In genomic region chr11:518463-519202, GRCh38 we compare ENCODE assay signal across 8 cellular contexts. TPM values are rescaled to one million over a fixed set of nuclear protein-coding genes. Genes with fewer than 3 reads are reported as not detected.
DNase-seq lines count a peak whose midpoint lies in the region; ATAC-seq and TF ChIP-seq lines count a peak whose summit lies in the region.

No MANE protein-coding gene starts in this region.

- H3K27ac ChIP-seq in smooth muscle cell (ENCODE audit: low read depth): peak overlapping the region; percentile 79

- ATAC-seq in HG03095 (IDR thresholded peaks at IDR 0.05; ENCODE audit: unreplicated experiment) (peak; percentile 74), SK-N-SH treated with all-trans-retinoic acid at 6 μM for 48 hours (peak; percentile 94)

- WGBS in smooth muscle cell (ENCODE audit: low lambda C conversion rate): 17% methylated on average over 57 of the region's 74 CpGs

- no peaks in the 10 kb centered on the region for H3K36me3 ChIP-seq in smooth muscle cell (ENCODE audit: low read depth)

- no peaks in the 10 kb centered on the region for H4K20me1 ChIP-seq in smooth muscle cell (ENCODE audit: low read depth)

- H3K4me3 ChIP-seq in astrocyte of the spinal cord (ENCODE audit: low read depth, low read length): peak overlapping the region; percentile 15
- H3K4me3 ChIP-seq in smooth muscle cell: peak overlapping the region; percentile 14

- no peak overlapping the region for H2AFZ ChIP-seq in smooth muscle cell (ENCODE audit: low read depth)

- H3K9ac ChIP-seq in smooth muscle cell (ENCODE audit: low read depth): no peak overlapping the region

- DNase-seq in NCI-H146 (lab: John Stamatoyannopoulos, UW): peak; percentile 28
- DNase-seq in NCI-H146 treated with DMSO at 0.1 percent for 48 hours (lab: John Stamatoyannopoulos, UW; ENCODE audit: unreplicated experiment): no peak
- peak; percentile 93 for DNase-seq in astrocyte of the spinal cord (ENCODE audit: low read depth, low spot score)
- DNase-seq in iPS-NIHi11 (ENCODE audit: low spot score): peak; percentile 96
- DNase-seq in smooth muscle cell (lab: John Stamatoyannopoulos, UW; ENCODE audit: unreplicated experiment): no peak
- no peak for DNase-seq in DMS79 treated with DMSO at 0.1 percent for 48 hours (lab: John Stamatoyannopoulos, UW)

- peaks cover 4% of the 10 kb centered on the region for H3F3A ChIP-seq in smooth muscle cell (ENCODE audit: low read depth)

- no peaks in the 10 kb centered on the region for H3K4me1 ChIP-seq in smooth muscle cell (ENCODE audit: low read depth)

- TF ChIP-seq CTCF in astrocyte of the spinal cord (IDR thresholded peaks at IDR 0.05; ENCODE audit: low read depth, low read length): peak; percentile 72
- peak; percentile 100 for TF ChIP-seq CTCF in smooth muscle cell (IDR thresholded peaks at IDR 0.05; ENCODE audit: borderline replicate concordance, insufficient read depth, poor library complexity, severe bottlenecking)

- peak overlapping the region; percentile 62 for H3K4me2 ChIP-seq in smooth muscle cell

- H3K79me2 ChIP-seq in smooth muscle cell (ENCODE audit: low read depth): no peaks in the 10 kb centered on the region

- in situ Hi-C loops in astrocyte of the spinal cord (cut with HindIII; ENCODE audit: low sequenced_read_pairs): no loop called here

- H3K9me3 ChIP-seq in smooth muscle cell (replicated peaks; ENCODE audit: low read depth): no peaks in the 10 kb centered on the region

- H3K27me3 ChIP-seq in smooth muscle cell (ENCODE audit: low read depth): no peaks in the 10 kb centered on the region

TF ChIP-seq in SK-N-SH treated with all-trans-retinoic acid at 6 μM for 48 hours, 23 proteins besides CTCF, POLR2A, EP300 and RAD21:
- peak; percentile 56 for TF ChIP-seq ZC3H10 (CRISPR knock-in tag; IDR thresholded peaks at IDR 0.05)
- no peak for TF ChIP-seq TCF4 (CRISPR knock-in tag; IDR thresholded peaks at IDR 0.05; ENCODE audit: borderline replicate concordance)
- 0 out of 2 replicates have a peak, but pooled peaks have one; percentile 49 for TF ChIP-seq ZFP3 (CRISPR knock-in tag; IDR thresholded peaks at IDR 0.05)

RNA-seq across cellular contexts. Expression of gene RNH1, which starts 11.6 kb away (rescaled TPM):
- total RNA-seq in smooth muscle cell: 91.3 and 106 TPM in 2 replicates
- polyA plus RNA-seq in smooth muscle cell: 242 and 243 TPM in 2 replicates

RNA-seq across cellular contexts. Expression of gene HRAS, which starts 16.7 kb away (rescaled TPM):
- 19.2 and 39.9 TPM in 2 replicates for total RNA-seq in smooth muscle cell
- polyA plus RNA-seq in smooth muscle cell: 59.1 and 82.5 TPM in 2 replicates

RNA-seq across cellular contexts. Expression of gene LRRC56, which starts 18.7 kb away (rescaled TPM):
- 0.31 and 1.5 TPM in 2 replicates for total RNA-seq in smooth muscle cell
- polyA plus RNA-seq in smooth muscle cell: 1.5 TPM in 2 replicates

RNA-seq across cellular contexts. Expression of gene LMNTD2, which starts 41.9 kb away (rescaled TPM):
- total RNA-seq in smooth muscle cell: 3.2 TPM in 1 of 2 replicates, not detected in the other
- polyA plus RNA-seq in smooth muscle cell: 3.6 and 9.3 TPM in 2 replicates

RNA-seq across cellular contexts. Expression of gene RASSF7, which starts 42.1 kb away (rescaled TPM):
- total RNA-seq in smooth muscle cell: 18.6 and 21.7 TPM in 2 replicates
- polyA plus RNA-seq in smooth muscle cell: 20.4 and 38.6 TPM in 2 replicates

Comparison
In these comparisons a context has a peak if more than half of its experiments do, and no peak if none do; other contexts are left out.
1. DNase-seq: peak in NCI-H146 (single experiment), astrocyte of the spinal cord (single experiment) and iPS-NIHi11 (single experiment); none in NCI-H146 treated with DMSO at 0.1 percent for 48 hours (single experiment), smooth muscle cell (single experiment) and DMS79 treated with DMSO at 0.1 percent for 48 hours (single experiment).